In genomic region chr14:104998801-104999200, GRCh38 we compare ENCODE assay signal across 18 cellular contexts. TPM values are rescaled to one million over a fixed set of nuclear protein-coding genes. Genes with fewer than 3 reads are reported as not detected.
"Had no signal": no experiment of that assay in that cellular context is flagged by ENCODE, and none has a peak within 500 bp of the region (broad histone marks: within the 10 kb centered on the region; RNA-seq: fewer than 3 reads in every experiment).

No MANE protein-coding gene starts in this region.

- ATAC-seq: activated T-helper 17 cell treated with anti-CD3 and anti-CD28 coated beads, Interleukin-2, amount 50 U/mL, for 72 hours; naive thymus-derived CD8-positive, alpha-beta T cell; right cardiac atrium had no signal

- H3K4me3 Mint-ChIP-seq: activated CD4-positive, alpha-beta T cell treated with anti-CD3 and anti-CD28 coated beads, Interleukin-2, amount 10 ng/mL, durations not matched to agents 7 days and 5 days; activated T-helper 17 cell treated with anti-CD3 and anti-CD28 coated beads, Interleukin-2, amount 50 U/mL, for 72 hours; brain; central memory CD8-positive, alpha-beta T cell had no signal

- DNase-seq: activated CD4-positive, alpha-beta T cell treated with anti-CD3 and anti-CD28 coated beads, Interleukin-2, amount 10 ng/mL, durations not matched to agents 7 days and 5 days; activated CD4-positive, CD25-positive, alpha-beta regulatory T cell; activated CD8-positive, alpha-beta memory T cell treated with anti-CD3 and anti-CD28 coated beads for 24 hours; activated naive CD4-positive, alpha-beta T cell treated with anti-CD3 and anti-CD28 coated beads, Interleukin-2, amount 50 U/mL, for 16 hours; amygdala; cortex of kidney; effector memory CD4-positive, alpha-beta T cell; hippocampal formation; naive thymus-derived CD8-positive, alpha-beta T cell; nucleus accumbens; small intestine; thyroid gland; uterus had no signal

- H3K27ac ChIP-seq: thyroid gland, uterus had no signal

- H3K9me3 ChIP-seq: thyroid gland, uterus had no signal

- H3K27me3 Mint-ChIP-seq: activated CD4-positive, alpha-beta T cell treated with anti-CD3 and anti-CD28 coated beads, Interleukin-2, amount 10 ng/mL, durations not matched to agents 7 days and 5 days; activated T-helper 17 cell treated with anti-CD3 and anti-CD28 coated beads, Interleukin-2, amount 50 U/mL, for 72 hours; brain; central memory CD8-positive, alpha-beta T cell; naive thymus-derived CD8-positive, alpha-beta T cell; progenitor cell of endocrine pancreas had no signal

- H3K4me1 Mint-ChIP-seq: activated CD4-positive, alpha-beta T cell treated with anti-CD3 and anti-CD28 coated beads, Interleukin-2, amount 10 ng/mL, durations not matched to agents 7 days and 5 days; naive thymus-derived CD8-positive, alpha-beta T cell had no signal

- H3K36me3 ChIP-seq: uterus had no signal

- H3K4me1 ChIP-seq: thyroid gland, uterus had no signal

- H3K9me3 Mint-ChIP-seq: activated T-helper 17 cell treated with anti-CD3 and anti-CD28 coated beads, Interleukin-2, amount 50 U/mL, for 72 hours; brain; central memory CD8-positive, alpha-beta T cell; naive thymus-derived CD8-positive, alpha-beta T cell had no signal

- H3K27ac Mint-ChIP-seq: activated CD4-positive, alpha-beta T cell treated with anti-CD3 and anti-CD28 coated beads, Interleukin-2, amount 10 ng/mL, durations not matched to agents 7 days and 5 days; activated T-helper 17 cell treated with anti-CD3 and anti-CD28 coated beads, Interleukin-2, amount 50 U/mL, for 72 hours; naive thymus-derived CD8-positive, alpha-beta T cell; progenitor cell of endocrine pancreas had no signal

- H3K36me3 Mint-ChIP-seq: naive thymus-derived CD8-positive, alpha-beta T cell had no signal

- H3K27me3 ChIP-seq: thyroid gland, uterus had no signal

- H3K4me3 ChIP-seq: thyroid gland, uterus had no signal

RNA-seq across cellular contexts. Expression of gene AHNAK2, which starts 20.6 kb away (rescaled TPM):
- total RNA-seq: activated CD4-positive, alpha-beta T cell treated with anti-CD3 and anti-CD28 coated beads, Interleukin-2, amount 10 ng/mL, durations not matched to agents 7 days and 5 days; naive thymus-derived CD8-positive, alpha-beta T cell had no signal
- polyA plus RNA-seq: naive thymus-derived CD8-positive, alpha-beta T cell had no signal
